In genomic region chr7:159075563-159076238, GRCh38 we compare ENCODE assay signal across 26 cellular contexts.
DNase-seq lines count a peak whose midpoint lies in the region; ATAC-seq and TF ChIP-seq lines count a peak whose summit lies in the region.
"Had no signal": no experiment of that assay in that cellular context is flagged by ENCODE, and none has a peak within 500 bp of the region (broad histone marks: within the 10 kb centered on the region; RNA-seq: fewer than 3 reads in every experiment).

No MANE protein-coding gene starts in this region.

- H3K27ac ChIP-seq in heart right ventricle (peak overlapping the region in 8 of 10 donors; percentile 48 to 76 (median 60)), upper lobe of right lung (no peak overlapping the region)
- H3K27ac ChIP-seq: hepatocyte had no signal

- H3K4me1 ChIP-seq in heart right ventricle = peaks cover 2 to 31% (median 5%) of the 10 kb centered on the region in 9 donors
- H3K4me1 ChIP-seq in upper lobe of right lung = no peaks in the 10 kb centered on the region

- WGBS in heart right ventricle, 2 donors = 84 to 87% methylated on average over 17 of the region's 17 CpGs

- no peaks in the 10 kb centered on the region for H3K36me3 ChIP-seq in heart right ventricle
- H3K36me3 ChIP-seq in upper lobe of right lung = no peaks in the 10 kb centered on the region

- peak; percentile 38 to 95 (median 88) for ATAC-seq in heart right ventricle
- peak; percentile 44 for ATAC-seq in upper lobe of right lung
- ATAC-seq: activated CD8-positive, alpha-beta T cell treated with anti-CD3 and anti-CD28 coated beads for 36 hours; left colon; stimulated activated effector memory CD8-positive, alpha-beta T cell treated with anti-CD3 and anti-CD28 coated beads, Interleukin-12 subunit alpha, Interleukin-12 subunit beta, amount 100 ng/mL, for 72 hours had no signal

- TF ChIP-seq CTCF in heart right ventricle (IDR thresholded peaks at IDR 0.05) = no peak
- no peak for TF ChIP-seq CTCF in upper lobe of right lung (IDR thresholded peaks at IDR 0.05)
- no peak for TF ChIP-seq CTCF in GM13976 (IDR thresholded peaks at IDR 0.05; ENCODE audit: borderline replicate concordance, control extremely low read depth, extremely low read depth, insufficient read depth, missing control alignments)

- H3K27me3 ChIP-seq in heart right ventricle (peaks cover 0 to 4% (median 0%) of the 10 kb centered on the region in 7 donors), upper lobe of right lung (no peaks in the 10 kb centered on the region)
- H3K27me3 ChIP-seq: hepatocyte had no signal

- H3K4me3 ChIP-seq in heart right ventricle (no peak overlapping the region), upper lobe of right lung (no peak overlapping the region)
- H3K4me3 ChIP-seq: hepatocyte had no signal

- peak; percentile 40 for DNase-seq in activated CD8-positive, alpha-beta memory T cell treated with anti-CD3 and anti-CD28 coated beads for 24 hours
- no peak for DNase-seq in activated CD8-positive, alpha-beta memory T cell treated with anti-CD3 and anti-CD28 coated beads, Interleukin-2, amount 50 U/mL, for 4 hours
- peak in 1 of 2 donors; percentile 11 for DNase-seq in heart right ventricle
- peak; percentile 79 for DNase-seq in mesenteric fat pad (ENCODE audit: low spot score)
- peak; percentile 48 for DNase-seq in upper lobe of right lung
- DNase-seq in kidney glomerular epithelial cell (lab: John Stamatoyannopoulos, UW) = no peak
- DNase-seq in GM13976 (ENCODE audit: low spot score) = no peak
- no peak for DNase-seq in activated gamma-delta T cell (lab: John Stamatoyannopoulos, UW)
- DNase-seq: activated CD4-positive, CD25-positive, alpha-beta regulatory T cell treated with anti-CD3 and anti-CD28 coated beads, Interleukin-2, amount 50 U/mL, for 72 hours; activated CD8-positive, alpha-beta T cell treated with anti-CD3 and anti-CD28 coated beads for 36 hours; activated effector memory CD4-positive, alpha-beta T cell treated with Interleukin-2 at 50 U/mL for 16 hours; activated naive CD8-positive, alpha-beta T cell treated with anti-CD3 and anti-CD28 coated beads for 36 hours; anterior cingulate cortex; DMS79; effector memory CD4-positive, alpha-beta T cell; erythroblast; GDM1; left colon; NCI-H1436 treated with DMSO at 0.1 percent for 48 hours; NCI-H2081 treated with DMSO at 0.1 percent for 48 hours; NCI-H2227 treated with DMSO at 0.1 percent for 48 hours; NCI-H69; SHP77 treated with DMSO at 0.1 percent for 48 hours; T-helper 2 cell had no signal

- in situ Hi-C loops in GM13976 (cut with MboI; ENCODE audit: low sequenced_read_pairs, unreplicated experiment) = no loop called here

- no peaks in the 10 kb centered on the region for H3K9me3 ChIP-seq in heart right ventricle
- no peaks in the 10 kb centered on the region for H3K9me3 ChIP-seq in upper lobe of right lung

- intact Hi-C loops in heart right ventricle (cut with DNase I) = loop anchor here in 1 of 10 donors (10.0 kb wide), 1 partner anchor 51 kb away; no protein-coding TSS in a partner anchor
- intact Hi-C loops in upper lobe of right lung (cut with DNase I) = no loop called here

Comparison
In these comparisons a context has a peak if more than half of its experiments do, and no peak if none do; other contexts are left out.
1. DNase-seq: peak in activated CD8-positive, alpha-beta memory T cell treated with anti-CD3 and anti-CD28 coated beads for 24 hours (single experiment), mesenteric fat pad (single experiment) and upper lobe of right lung (single experiment); none in activated CD8-positive, alpha-beta memory T cell treated with anti-CD3 and anti-CD28 coated beads, Interleukin-2, amount 50 U/mL, for 4 hours (single experiment), kidney glomerular epithelial cell (single experiment), GM13976 (single experiment) and activated gamma-delta T cell (single experiment).